Comparison of ENCODE assay signal across 8 cellular contexts in genomic region chr19:29845576-29846176, GRCh38. TPM values are rescaled to one million over a fixed set of nuclear protein-coding genes. Genes with fewer than 3 reads are reported as not detected.
DNase-seq lines count a peak whose midpoint lies in the region; ATAC-seq and TF ChIP-seq lines count a peak whose summit lies in the region.

No MANE protein-coding gene starts in this region.

- H3K9me3 Mint-ChIP-seq in dendritic cell treated with granulocyte-macrophage colony-stimulating factor and Interleukin-4, amounts not matched to agents 40 ng/mL and 50 ng/mL, for 4 days, result no peaks in the 10 kb centered on the region

- intact Hi-C loops in dendritic cell treated with granulocyte-macrophage colony-stimulating factor and Interleukin-4, amounts not matched to agents 40 ng/mL and 50 ng/mL, for 4 days (cut with micrococcal nuclease), result loop anchor here (1.0 to 10.0 kb wide), 3 partner anchors 34 to 241 kb away; partner anchors contain the start of genes CCNE1, POP4 and URI1
- intact Hi-C loops in stomach (cut with DNase I; ENCODE audit: low total_unique reads), result loop anchor here (5.0 kb wide), 1 partner anchor 33 kb away; the partner anchor contains the start of gene CCNE1

- TF ChIP-seq POLR2A in stomach (IDR thresholded peaks at IDR 0.05), result no peak

- H4K8ac ChIP-seq in mesendoderm (ENCODE audit: low read depth, low read length), result no peak overlapping the region

- H2BK15ac ChIP-seq in mesendoderm (replicated peaks; ENCODE audit: low read depth), result no peak overlapping the region

- H3K23ac ChIP-seq in mesendoderm (ENCODE audit: low read length), result no peak overlapping the region

- no peak for TF ChIP-seq EP300 in stomach (IDR thresholded peaks at IDR 0.05)

- DNase-seq in EH (ENCODE audit: low read depth) (peak; percentile 57), T-helper 17 cell (peak in 1 of 3 donors; percentile 13), mesendoderm (peak; percentile 45), stomach (no peak), T-helper 9 cell (no peak)

- H3K4me3 ChIP-seq in HUES48 (ENCODE audit: low read depth, low read length) (peak overlapping the region; percentile 68), mesendoderm (ENCODE audit: low read length) (peak overlapping the region; percentile 64), stomach (peak overlapping the region; percentile 61 to 90 (median 73))

- H3K27me3 Mint-ChIP-seq in T-helper 17 cell, result no peaks in the 10 kb centered on the region
- H3K27me3 Mint-ChIP-seq in dendritic cell treated with granulocyte-macrophage colony-stimulating factor and Interleukin-4, amounts not matched to agents 40 ng/mL and 50 ng/mL, for 4 days, result peaks cover 19% of the 10 kb centered on the region

- no peaks in the 10 kb centered on the region for H3K36me3 ChIP-seq in HUES48 (ENCODE audit: control insufficient read depth, insufficient read depth, low read length)
- H3K36me3 ChIP-seq in mesendoderm (ENCODE audit: control insufficient read depth, insufficient read depth, low read length), result no peaks in the 10 kb centered on the region
- H3K36me3 ChIP-seq in stomach, result no peaks in the 10 kb centered on the region

- peak overlapping the region; percentile 95 for H3K27ac Mint-ChIP-seq in T-helper 17 cell
- peak overlapping the region; percentile 83 for H3K27ac Mint-ChIP-seq in dendritic cell treated with granulocyte-macrophage colony-stimulating factor and Interleukin-4, amounts not matched to agents 40 ng/mL and 50 ng/mL, for 4 days

- H3K27me3 ChIP-seq in HUES48 (ENCODE audit: control insufficient read depth, insufficient read depth, low read length), result peaks cover 9% of the 10 kb centered on the region
- H3K27me3 ChIP-seq in mesendoderm (ENCODE audit: insufficient read depth, low read length, poor library complexity), result no peaks in the 10 kb centered on the region
- peaks cover 0 to 10% (median 7%) of the 10 kb centered on the region in 3 donors for H3K27me3 ChIP-seq in stomach

- H2AK5ac ChIP-seq in mesendoderm (ENCODE audit: low read length), result no peak overlapping the region

- no peak overlapping the region for H4K5ac ChIP-seq in mesendoderm (ENCODE audit: low read length)

- WGBS in mesendoderm (ENCODE audit: extremely low coverage, insufficient coverage, low lambda C conversion rate), result no CpG with 5 or more reads among the region's 22 CpGs
- 2 to 5% (median 4%) methylated on average over 20 to 22 of the region's 22 CpGs for WGBS in stomach, 5 donors

- peak overlapping the region; percentile 87 for H3K56ac ChIP-seq in mesendoderm (ENCODE audit: low read length)

- no peak overlapping the region for H2BK120ac ChIP-seq in mesendoderm (ENCODE audit: low read depth, low read length)

- peak overlapping the region; percentile 98 for H3K4me3 Mint-ChIP-seq in T-helper 17 cell
- H3K4me3 Mint-ChIP-seq in dendritic cell treated with granulocyte-macrophage colony-stimulating factor and Interleukin-4, amounts not matched to agents 40 ng/mL and 50 ng/mL, for 4 days, result peak overlapping the region; percentile 81

- TF ChIP-seq CTCF in stomach (IDR thresholded peaks at IDR 0.05), result no peak

- H3K9me3 ChIP-seq in HUES48 (ENCODE audit: control insufficient read depth, insufficient read depth, low read length) (no peaks in the 10 kb centered on the region), T-helper 17 cell (ENCODE audit: control insufficient read depth, low read length, poor library complexity, severe bottlenecking) (no peaks in the 10 kb centered on the region), stomach (no peaks in the 10 kb centered on the region)

- peak overlapping the region; percentile 100 for H3K4me2 ChIP-seq in mesendoderm (ENCODE audit: low read length)

- no peaks in the 10 kb centered on the region for H3K79me1 ChIP-seq in mesendoderm (ENCODE audit: low read length)

- H3K4me1 ChIP-seq in HUES48 (ENCODE audit: control insufficient read depth, insufficient read depth, low read length) (peaks cover 9% of the 10 kb centered on the region; the same call in 1 of the 2 replicates), mesendoderm (ENCODE audit: control insufficient read depth, low read depth, low read length) (no peaks in the 10 kb centered on the region), stomach (peaks cover 21 to 28% (median 24%) of the 10 kb centered on the region in 4 donors)

- H3K4ac ChIP-seq in mesendoderm (ENCODE audit: low read depth, low read length), result no peak overlapping the region

- H3K36me3 Mint-ChIP-seq in T-helper 17 cell (ENCODE audit: low read depth), result no peaks in the 10 kb centered on the region
- peaks cover 7% of the 10 kb centered on the region for H3K36me3 Mint-ChIP-seq in dendritic cell treated with granulocyte-macrophage colony-stimulating factor and Interleukin-4, amounts not matched to agents 40 ng/mL and 50 ng/mL, for 4 days (ENCODE audit: low read depth)

- H3K79me2 ChIP-seq in mesendoderm (ENCODE audit: control insufficient read depth, insufficient read depth, low read length), result no peaks in the 10 kb centered on the region

- peaks cover 11% of the 10 kb centered on the region for H3K4me1 Mint-ChIP-seq in T-helper 17 cell
- H3K4me1 Mint-ChIP-seq in dendritic cell treated with granulocyte-macrophage colony-stimulating factor and Interleukin-4, amounts not matched to agents 40 ng/mL and 50 ng/mL, for 4 days (ENCODE audit: low read depth), result peaks cover 38% of the 10 kb centered on the region

- no peak overlapping the region for H3K9ac ChIP-seq in HUES48 (ENCODE audit: low read depth, low read length)
- H3K9ac ChIP-seq in mesendoderm (ENCODE audit: low read length), result peak overlapping the region; percentile 70

- no peak overlapping the region for H2BK5ac ChIP-seq in mesendoderm (ENCODE audit: low read length)

- peak overlapping the region; percentile 53 for H3K27ac ChIP-seq in HUES48 (ENCODE audit: low read depth, low read length)
- H3K27ac ChIP-seq in mesendoderm (ENCODE audit: low read depth, low read length), result no peak overlapping the region
- H3K27ac ChIP-seq in stomach, result peak overlapping the region; percentile 83 to 97 (median 91)

- no peak overlapping the region for H3K18ac ChIP-seq in mesendoderm (ENCODE audit: low read length)

- ATAC-seq in T-helper 17 cell (no peak), HG03196 (IDR thresholded peaks at IDR 0.05; ENCODE audit: unreplicated experiment) (no peak)

RNA-seq across cellular contexts. Expression of gene CCNE1, which starts 33.9 kb away (rescaled TPM):
- 1 to 10 TPM; 3.8 to 7.4 TPM for total RNA-seq in T-helper 17 cell
- polyA plus RNA-seq in mesendoderm (2013, experiment 1 of 2), result 36.6 TPM
- 36.5 TPM for polyA plus RNA-seq in mesendoderm (2013, experiment 2 of 2)
- 1 to 10 TPM in 2 of 5 donors, not detected in 3; 3.2 to 3.7 TPM for total RNA-seq in stomach
- polyA plus RNA-seq in stomach, result 1 to 10 TPM; 1.7 to 3.1 (median 2.6) TPM

Comparison
In these comparisons a context has a peak if more than half of its experiments do, and no peak if none do; other contexts are left out.
1. DNase-seq: peak in EH (single experiment) and mesendoderm (single experiment); none in stomach (single experiment) and T-helper 9 cell (single experiment).
2. Peak in every context shown above with its lines, with median percentiles within 50 percentile points of each other: H3K4me3 ChIP-seq.